ENCODE assay signal across 12 cellular contexts in genomic region chr1:117058810-117059209, GRCh38. TPM values are rescaled to one million over a fixed set of nuclear protein-coding genes. Genes with fewer than 3 reads are reported as not detected.
DNase-seq lines count a peak whose midpoint lies in the region; ATAC-seq, FAIRE-seq and TF ChIP-seq lines count a peak whose summit lies in the region.
"Had no signal": no experiment of that assay in that cellular context is flagged by ENCODE, and none has a peak within 500 bp of the region (broad histone marks: within the 10 kb centered on the region; RNA-seq: fewer than 3 reads in every experiment).

No MANE protein-coding gene starts in this region.

- ATAC-seq in K562 = no peak
- ATAC-seq in naive thymus-derived CD4-positive, alpha-beta T cell = no peak
- no peak for ATAC-seq in HG03565 (IDR thresholded peaks at IDR 0.05; ENCODE audit: unreplicated experiment)

- TF ChIP-seq RAD21 in K562 (CRISPR knock-in tag; conservative IDR thresholded peaks at IDR 0.05 in 1 of 2, IDR thresholded peaks at IDR 0.05 in 1 of 2) = no peak

- H3K27me3 Mint-ChIP-seq in naive thymus-derived CD4-positive, alpha-beta T cell = no peaks in the 10 kb centered on the region
- H3K27me3 Mint-ChIP-seq: activated CD4-positive, alpha-beta T cell treated with anti-CD3 and anti-CD28 coated beads for 36 hours had no signal

- in situ Hi-C loops in K562 (cut with MboI) = loop anchor here (5.0 kb wide), 1 partner anchor 552 kb away; no protein-coding TSS in a partner anchor

- H3K4me2 ChIP-seq in K562 (ENCODE audit: insufficient read depth, low read length) = peak overlapping the region; percentile 98

- no peak for TF ChIP-seq POLR2A in K562 (conservative IDR thresholded peaks at IDR 0.05)

- DNase-seq in DMS53 (lab: John Stamatoyannopoulos, UW) (peak; percentile 8), Kasumi-1 (lab: John Stamatoyannopoulos, UW) (peak; percentile 20 to 35), K562 (ENCODE audit: extremely low read depth in 1 of 4, low spot score in 3 of 4) (peak in 1 of 4 experiments; percentile 14), islet precursor cell (no peak), GM10248 (ENCODE audit: extremely low spot score) (no peak), NCI-H2227 treated with DMSO at 0.1 percent for 48 hours (lab: John Stamatoyannopoulos, UW) (no peak)
- DNase-seq in naive thymus-derived CD4-positive, alpha-beta T cell = no peak
- DNase-seq: amniotic stem cell, NCI-H446 treated with DMSO at 0.1 percent for 48 hours had no signal

- peak overlapping the region in 1 of 2 experiments; percentile 91; a peak in 2 of 4 replicates for H3K9ac ChIP-seq in K562 (ENCODE audit: insufficient read depth in 1 of 2, low read depth in 2 of 2, low read length in 2 of 2)

- peaks cover 24% of the 10 kb centered on the region for H3K36me3 ChIP-seq in K562 (ENCODE audit: control insufficient read depth, insufficient read depth, low read length)
- no peaks in the 10 kb centered on the region for H3K36me3 ChIP-seq in naive thymus-derived CD4-positive, alpha-beta T cell (ENCODE audit: control insufficient read depth in 2 of 3, insufficient read depth in 3 of 3, low read length in 3 of 3)
- H3K36me3 ChIP-seq: prostate gland had no signal

- peaks cover 0 to 14% (median 4%) of the 10 kb centered on the region in 5 donors for H3K36me3 Mint-ChIP-seq in naive thymus-derived CD4-positive, alpha-beta T cell

- H3K27ac ChIP-seq in K562 (ENCODE audit: extremely low read depth, low read depth, low read length) = peak overlapping the region; percentile 92; the same call in 2 of the 3 replicates
- peak overlapping the region; percentile 82 for H3K27ac ChIP-seq in naive thymus-derived CD4-positive, alpha-beta T cell (ENCODE audit: low read depth, low read length)

- peak overlapping the region; percentile 94 for H2AFZ ChIP-seq in K562 (ENCODE audit: low read depth, low read length)

- intact Hi-C loops in K562 (cut with micrococcal nuclease) = loop anchor here (5.0 to 10.0 kb wide), 5 partner anchors 124 to 914 kb away; no protein-coding TSS in a partner anchor
- intact Hi-C loops in naive thymus-derived CD4-positive, alpha-beta T cell (cut with micrococcal nuclease) = loop anchor here (1.0 to 10.0 kb wide), 3 partner anchors 305 to 554 kb away; partner anchors contain the start of gene CD2 (in 1 of the 2)

- peaks cover 19 to 54% (median 43%) of the 10 kb centered on the region in 7 donors for H3K4me1 Mint-ChIP-seq in naive thymus-derived CD4-positive, alpha-beta T cell

- H3K4me3 Mint-ChIP-seq in naive thymus-derived CD4-positive, alpha-beta T cell = peak overlapping the region in 1 of 10 donors; percentile 6
- H3K4me3 Mint-ChIP-seq: activated CD4-positive, alpha-beta T cell treated with anti-CD3 and anti-CD28 coated beads for 36 hours had no signal

- no peaks in the 10 kb centered on the region for H3K9me3 ChIP-seq in K562 (replicated peaks; ENCODE audit: control insufficient read depth, insufficient read depth, low read depth, low read length)
- no peaks in the 10 kb centered on the region for H3K9me3 ChIP-seq in naive thymus-derived CD4-positive, alpha-beta T cell (ENCODE audit: control insufficient read depth in 2 of 3, low read length in 3 of 3)
- H3K9me3 ChIP-seq: prostate gland had no signal

- H3K79me2 ChIP-seq in K562 (ENCODE audit: control insufficient read depth, insufficient read depth, low read length) = peaks cover 30% of the 10 kb centered on the region

- no TSS peak for BruUV-seq in K562 (replicated peaks; lab: Mats Ljungman, UMichigan)

- POLR2A ChIA-PET in K562 (lab: Yijun Ruan, JAX) = interaction anchor here (1.2 to 1.8 kb wide), 2 partner anchors 318 to 327 kb away, joined by 3 to 8 read pairs; no protein-coding TSS in a partner anchor
- POLR2A ChIA-PET in naive thymus-derived CD4-positive, alpha-beta T cell (lab: Charles Lee) = interaction anchor here (0.6 to 3.0 kb wide), 9 partner anchors 10 to 321 kb away, joined by 3 to 16 read pairs (median 9); partner anchors contain the start of genes CD2 and MAN1A2
- POLR2A ChIA-PET in GM10248 (lab: Yijun Ruan, JAX) = no interaction called here

- H4K20me1 ChIP-seq in K562 (replicated peaks; ENCODE audit: control insufficient read depth, insufficient read depth, low read length) = no peaks in the 10 kb centered on the region

- no peak for FAIRE-seq in K562 (lab: Jason Lieb, UNC)

- peak overlapping the region; percentile 76 for H3K4me3 ChIP-seq in K562
- H3K4me3 ChIP-seq in naive thymus-derived CD4-positive, alpha-beta T cell (ENCODE audit: low read length) = peak overlapping the region; percentile 81

- H3K9me3 Mint-ChIP-seq in naive thymus-derived CD4-positive, alpha-beta T cell = peaks cover 0 to 2% (median 0%) of the 10 kb centered on the region in 11 donors

- peaks cover 10 to 14% of the 10 kb centered on the region in 2 experiments for H3K4me1 ChIP-seq in K562 (replicated peaks in 1 of 2; ENCODE audit: control insufficient read depth in 2 of 2, insufficient read depth in 2 of 2, low read length in 2 of 2)
- H3K4me1 ChIP-seq in naive thymus-derived CD4-positive, alpha-beta T cell (ENCODE audit: control insufficient read depth in 2 of 2, insufficient read depth in 2 of 2, low read length in 2 of 2) = peaks cover 6 to 9% of the 10 kb centered on the region in 2 donors
- H3K4me1 ChIP-seq: prostate gland had no signal

- no peak for TF ChIP-seq EP300 in K562 (IDR thresholded peaks at IDR 0.05; ENCODE audit: low read length)

- H3K27ac Mint-ChIP-seq in naive thymus-derived CD4-positive, alpha-beta T cell = no peak overlapping the region
- H3K27ac Mint-ChIP-seq: activated CD4-positive, alpha-beta T cell treated with anti-CD3 and anti-CD28 coated beads for 36 hours had no signal

- H3K9me1 ChIP-seq in K562 (ENCODE audit: control insufficient read depth, insufficient read depth, low read length) = no peaks in the 10 kb centered on the region

- 1% methylated on average over 4 of the region's 4 CpGs for WGBS in K562 (ENCODE audit: insufficient coverage, low coverage, missing lambda C conversion rate)

- CTCF ChIA-PET in K562 (lab: Yijun Ruan, JAX; ENCODE audit: low intra/inter-chr PET ratio) (interaction anchor here (0.7 to 1.3 kb wide), 2 partner anchors 177 to 322 kb away, joined by 3 to 4 read pairs; no protein-coding TSS in a partner anchor), GM10248 (lab: Yijun Ruan, JAX) (interaction anchor here (1.9 to 4.0 kb wide), 2 partner anchors 9 to 334 kb away, joined by 16 to 22 read pairs; no protein-coding TSS in a partner anchor)
- CTCF ChIA-PET in naive thymus-derived CD4-positive, alpha-beta T cell (lab: Charles Lee) = interaction anchor here (1.2 to 1.4 kb wide), 3 partner anchors 205 to 334 kb away, joined by 3 to 8 read pairs (median 4); no protein-coding TSS in a partner anchor

- no peaks in the 10 kb centered on the region for H3K27me3 ChIP-seq in K562 (ENCODE audit: control insufficient read depth in 2 of 2, insufficient read depth in 2 of 2, low read length in 2 of 2)
- no peaks in the 10 kb centered on the region for H3K27me3 ChIP-seq in naive thymus-derived CD4-positive, alpha-beta T cell (ENCODE audit: control insufficient read depth in 2 of 2, insufficient read depth in 2 of 2, low read length in 2 of 2)

- no peak for TF ChIP-seq CTCF in K562 (IDR thresholded peaks at IDR 0.05 in 2 of 3, conservative IDR thresholded peaks at IDR 0.05 in 1 of 3; ENCODE audit: insufficient read depth in 2 of 3, low read depth in 1 of 3, low read length in 3 of 3)
- TF ChIP-seq CTCF in GM10248 (IDR thresholded peaks at IDR 0.05; ENCODE audit: control extremely low read depth, extremely low read depth, low read depth, missing control alignments) = no peak

RNA-seq across cellular contexts. Expression of gene TTF2, which starts 1.3 kb away (rescaled TPM):
- 122 and 267 TPM in 2 replicates for total RNA-seq in K562 (2011; cell fraction: chromatin; rRNA removed; ENCODE audit: low replicate concordance)
- total RNA-seq in K562 (2011; cell fraction: nucleolus; rRNA removed) = 62.4 and 74.7 TPM in 2 replicates
- 84.3 and 104 TPM in 2 replicates for total RNA-seq in K562 (2011; cell fraction: nucleoplasm; rRNA removed)
- total RNA-seq in K562 (2014; rRNA removed) (36.1 and 36.2 TPM in 2 replicates), K562 (2014; rRNA removed; fragmentation: Illumina TruSeq; extraction: Trizol) (61.5 and 69.2 TPM in 2 replicates), K562 (2015; rRNA removed; fragmentation: Illumina TruSeq; extraction: Trizol) (40.0 and 46.1 TPM in 2 replicates), K562 (2021) (62.5 and 63.3 TPM in 2 replicates)
- polyA plus RNA-seq in K562 (2011; rRNA removed) (71.1 and 77.3 TPM in 2 replicates), K562 (2014; fragmentation: Illumina TruSeq; extraction: Trizol) (36.0 and 42.1 TPM in 2 replicates), K562 (2014; fragmentation: Nextera tagmentation; extraction: Ambion mirVana) (10 to 100 TPM in 1 of 2 experiments, 1 to 10 TPM in 1; 9.4 to 10.5 TPM), K562 (2014; rRNA removed) (36.6 and 41.3 TPM in 2 replicates)
- polyA plus RNA-seq in K562 (2011; cell fraction: cytosol; rRNA removed) = 24.3 and 30.5 TPM in 2 replicates
- polyA plus RNA-seq in K562 (2011; cell fraction: nucleus; rRNA removed) = 108 and 124 TPM in 2 replicates
- polyA plus RNA-seq in K562 (2012) = 32.8 and 42.0 TPM in 2 replicates
- 55.0 and 68.2 TPM in 2 replicates for polyA minus RNA-seq in K562 (2011; rRNA and poly(A)+ RNA removed)
- 30.9 and 39.0 TPM in 2 replicates for polyA minus RNA-seq in K562 (2011; cell fraction: cytosol; rRNA and poly(A)+ RNA removed)
- polyA minus RNA-seq in K562 (2011; cell fraction: nucleus; rRNA and poly(A)+ RNA removed) = 48.9 and 88.3 TPM in 2 replicates
- 10 to 100 TPM; 27.6 to 74.4 (median 35.2) TPM for total RNA-seq in naive thymus-derived CD4-positive, alpha-beta T cell
- polyA plus RNA-seq in naive thymus-derived CD4-positive, alpha-beta T cell = 10 to 100 TPM in 1 of 2 donors, 1 to 10 TPM in 1; 9.1 to 10.1 TPM

RNA-seq across cellular contexts. Expression of gene CD101, which starts 57.2 kb away (rescaled TPM):
- 0.23 and 1.2 TPM in 2 replicates for total RNA-seq in K562 (2011; cell fraction: chromatin; rRNA removed; ENCODE audit: low replicate concordance)
- total RNA-seq in K562 (2011; cell fraction: nucleolus; rRNA removed) = 0.17 and 0.26 TPM in 2 replicates
- 0.23 and 0.66 TPM in 2 replicates for total RNA-seq in K562 (2011; cell fraction: nucleoplasm; rRNA removed)
- total RNA-seq in K562 (2014; rRNA removed) (0.18 and 0.20 TPM in 2 replicates), K562 (2014; rRNA removed; fragmentation: Illumina TruSeq; extraction: Trizol) (0.18 and 0.32 TPM in 2 replicates), K562 (2015; rRNA removed; fragmentation: Illumina TruSeq; extraction: Trizol) (0.53 and 1.0 TPM in 2 replicates), K562 (2021) (0.35 and 0.36 TPM in 2 replicates)
- polyA plus RNA-seq in K562 (2011; rRNA removed) (0.35 and 0.77 TPM in 2 replicates), K562 (2014; fragmentation: Illumina TruSeq; extraction: Trizol) (0.79 and 1.1 TPM in 2 replicates), K562 (2014; fragmentation: Nextera tagmentation; extraction: Ambion mirVana) (under 1 TPM; 0.18 to 0.20 TPM), K562 (2014; rRNA removed) (0.04 and 0.08 TPM in 2 replicates)
- 0.01 and 0.06 TPM in 2 replicates for polyA plus RNA-seq in K562 (2011; cell fraction: cytosol; rRNA removed)
- polyA plus RNA-seq in K562 (2011; cell fraction: nucleus; rRNA removed) = 0.21 and 0.90 TPM in 2 replicates
- 0.22 and 0.51 TPM in 2 replicates for polyA plus RNA-seq in K562 (2012)
- 0.28 and 0.90 TPM in 2 replicates for polyA minus RNA-seq in K562 (2011; rRNA and poly(A)+ RNA removed)
- polyA minus RNA-seq in K562 (2011; cell fraction: cytosol; rRNA and poly(A)+ RNA removed) = 0.29 TPM in 1 of 2 replicates, not detected in the other
- polyA minus RNA-seq in K562 (2011; cell fraction: nucleus; rRNA and poly(A)+ RNA removed) = 0.40 and 1.00 TPM in 2 replicates
- 10 to 100 TPM in 3 of 5 experiments, 1 to 10 TPM in 2; 3.9 to 15.4 (median 10.3) TPM for total RNA-seq in naive thymus-derived CD4-positive, alpha-beta T cell
- polyA plus RNA-seq in naive thymus-derived CD4-positive, alpha-beta T cell = 1 to 10 TPM; 5.8 to 9.9 TPM

Comparison
In these comparisons a context has a peak if more than half of its experiments do, and no peak if none do; other contexts are left out.
1. DNase-seq: peak in DMS53 (single experiment) and Kasumi-1 (2 of 2); none in naive thymus-derived CD4-positive, alpha-beta T cell (0 of 9), islet precursor cell (single experiment), GM10248 (single experiment) and NCI-H2227 treated with DMSO at 0.1 percent for 48 hours (single experiment).